8 cellular contexts compared by ENCODE assay signal in the genomic region with DNA sequence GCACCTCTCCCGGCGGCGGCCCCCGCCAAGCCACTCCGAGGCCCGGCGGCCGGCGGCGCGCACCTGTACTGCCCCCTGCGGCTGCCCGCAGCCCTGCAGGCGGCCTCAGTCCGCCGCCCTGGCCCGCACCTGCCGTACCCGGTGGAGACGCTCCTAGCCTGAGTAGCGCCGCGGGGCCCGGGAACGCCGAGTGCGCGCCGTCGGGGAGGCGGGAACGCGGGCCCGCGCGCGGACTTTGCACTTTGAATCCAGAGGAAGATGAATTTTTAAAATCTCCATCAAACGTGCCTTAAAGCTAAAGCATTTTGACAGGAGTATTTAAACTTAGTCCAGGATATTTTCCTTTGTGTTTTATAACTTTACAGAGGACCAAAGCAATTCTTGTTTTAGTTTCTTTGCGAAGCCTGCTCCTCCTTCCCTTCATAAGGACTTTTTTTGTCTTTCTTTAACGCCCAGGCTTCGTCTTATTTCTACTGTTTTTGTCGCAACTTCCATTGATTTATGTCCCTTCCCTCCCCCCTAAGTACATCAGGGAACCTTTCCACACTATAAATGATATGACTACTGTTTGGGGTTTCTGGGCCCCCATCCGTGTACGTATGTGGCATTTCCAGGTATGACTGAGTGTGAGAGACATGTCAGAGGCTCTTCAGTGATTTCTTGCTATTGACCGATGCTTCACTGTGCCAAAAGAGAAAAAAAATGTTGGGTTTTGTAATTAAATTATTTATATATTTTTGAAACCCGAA. TPM values are rescaled to one million over a fixed set of nuclear protein-coding genes. Genes with fewer than 3 reads are reported as not detected.
DNase-seq lines count a peak whose midpoint lies in the region; ATAC-seq, FAIRE-seq and TF ChIP-seq lines count a peak whose summit lies in the region.

No MANE protein-coding gene starts in this region.

- intact Hi-C loops in left ventricle myocardium superior (cut with micrococcal nuclease) (no loop called here), cardiac septum (cut with DNase I) (no loop called here)

- peaks cover 26% of the 10 kb centered on the region for H3K4me1 ChIP-seq in keratinocyte (ENCODE audit: control insufficient read depth, extremely low read depth, insufficient read depth, low read length)
- peaks cover 2% of the 10 kb centered on the region for H3K4me1 ChIP-seq in urinary bladder (ENCODE audit: insufficient read depth)

- H2AFZ ChIP-seq in keratinocyte (ENCODE audit: control insufficient read depth, low read length): no peak overlapping the region

- ATAC-seq in left ventricle myocardium superior (peak; percentile 27), HG03196 (IDR thresholded peaks at IDR 0.05; ENCODE audit: unreplicated experiment) (no peak)

- H3K27ac ChIP-seq in keratinocyte (ENCODE audit: control insufficient read depth, insufficient read depth, low read length) (peak overlapping the region; percentile 56), urinary bladder (ENCODE audit: low read depth) (peak overlapping the region; percentile 81)

- no peaks in the 10 kb centered on the region for H4K20me1 ChIP-seq in keratinocyte (ENCODE audit: control insufficient read depth, extremely low read depth, insufficient read depth, low read length)

- no peaks in the 10 kb centered on the region for H3K27me3 ChIP-seq in keratinocyte (ENCODE audit: control insufficient read depth, extremely low read depth, insufficient read depth, low read length)

- H3K79me2 ChIP-seq in keratinocyte (ENCODE audit: control insufficient read depth, insufficient read depth, low read length): peaks cover 5% of the 10 kb centered on the region

- H3K4me3 ChIP-seq in keratinocyte (ENCODE audit: control insufficient read depth in 2 of 3, extremely low read depth in 1 of 3, insufficient read depth in 2 of 3, low read depth in 1 of 3, low read length in 3 of 3) (peak overlapping the region; percentile 30 to 81 (median 70)), urinary bladder (ENCODE audit: low read depth, low read length) (peak overlapping the region; percentile 67)

- H3K9ac ChIP-seq in keratinocyte (ENCODE audit: control insufficient read depth, extremely low read depth, insufficient read depth, low read length): peak overlapping the region; percentile 64

- H3K9me1 ChIP-seq in keratinocyte (ENCODE audit: control insufficient read depth, extremely low read depth, insufficient read depth, low read length): no peaks in the 10 kb centered on the region

- no peaks in the 10 kb centered on the region for H3K36me3 ChIP-seq in keratinocyte (ENCODE audit: control insufficient read depth in 2 of 2, extremely low read depth in 1 of 2, insufficient read depth in 2 of 2, low read length in 2 of 2)
- H3K36me3 ChIP-seq in urinary bladder (ENCODE audit: insufficient read depth): no peaks in the 10 kb centered on the region

- no peak for FAIRE-seq in keratinocyte (lab: Jason Lieb, UNC)

- WGBS in urinary bladder: 4% methylated on average over 46 of the region's 46 CpGs

- DNase-seq in left ventricle myocardium superior (no peak), cardiac septum (ENCODE audit: low spot score) (no peak), keratinocyte (ENCODE audit: low read depth, low spot score) (no peak), ureter (ENCODE audit: low spot score) (no peak), RPMI8226 (no peak)
- peak; percentile 42 to 57 for DNase-seq in activated T-cell treated with anti-CD3 and anti-CD28 coated beads, Interleukin-2, amount 50 U/mL, for 48 hours

- no peaks in the 10 kb centered on the region for H3K9me3 ChIP-seq in keratinocyte (ENCODE audit: control insufficient read depth, low read depth, low read length)

- H3K4me2 ChIP-seq in keratinocyte (ENCODE audit: control insufficient read depth, extremely low read depth, insufficient read depth, low read depth, low read length): peak overlapping the region; percentile 96

- peak in 2 of 3 experiments; percentile 48 to 73 for TF ChIP-seq CTCF in keratinocyte (optimal IDR thresholded peaks at IDR 0.05 in 1 of 3, IDR thresholded peaks at IDR 0.05 in 1 of 3, conservative IDR thresholded peaks at IDR 0.05 in 1 of 3; ENCODE audit: extremely low read depth in 1 of 3, insufficient read depth in 2 of 3, low read length in 3 of 3)

- dilution Hi-C loops in keratinocyte (cut with MboI; ENCODE audit: extremely low pct_ligation_motif_present, low sequenced_read_pairs): no loop called here

RNA-seq across cellular contexts. Expression of gene FOXQ1, which starts 2.0 kb away (rescaled TPM):
- not detected for total RNA-seq in left ventricle myocardium superior
- total RNA-seq in cardiac septum: not detected
- polyA plus RNA-seq in keratinocyte: 2.3 to 5.4 TPM (median 4.2 TPM) in 3 replicates
- polyA plus RNA-seq in keratinocyte (2011; ENCODE audit: low read depth): 2.7 TPM
- 3.5 and 5.1 TPM in 2 replicates for polyA plus RNA-seq in keratinocyte (2011; cell fraction: cytosol; rRNA removed)
- polyA plus RNA-seq in keratinocyte (2011; cell fraction: nucleus; rRNA removed): 6.3 TPM in 2 replicates
- polyA plus RNA-seq in keratinocyte (2012; ENCODE audit: low replicate concordance): 5.9 and 14.4 TPM in 2 replicates
- polyA minus RNA-seq in keratinocyte: 1.6 to 3.9 TPM (median 2.1 TPM) in 3 replicates
- 14.0 TPM for polyA minus RNA-seq in keratinocyte (2011; cell fraction: cytosol; rRNA and poly(A)+ RNA removed)
- polyA minus RNA-seq in keratinocyte (2011; cell fraction: nucleus; rRNA and poly(A)+ RNA removed): 2.6 and 4.5 TPM in 2 replicates
- total RNA-seq in urinary bladder: 10.8 TPM
- 9.0 TPM for polyA plus RNA-seq in urinary bladder
- 130 TPM for total RNA-seq in ureter

Comparison
In these comparisons a context has a peak if more than half of its experiments do, and no peak if none do; other contexts are left out.
1. DNase-seq: peak in activated T-cell treated with anti-CD3 and anti-CD28 coated beads, Interleukin-2, amount 50 U/mL, for 48 hours (2 of 2); none in left ventricle myocardium superior (single experiment), cardiac septum (single experiment), keratinocyte (single experiment), ureter (single experiment) and RPMI8226 (single experiment).
2. RNA of gene FOXQ1, which starts 2.0 kb away (total RNA-seq): 130 TPM in ureter (single experiment) and 10.8 TPM in urinary bladder (single experiment); not detected in left ventricle myocardium superior (single experiment) and not detected in cardiac septum (single experiment); every median in the first group is over 10 times any median in the second.